Comparison of ENCODE assay signal across 1 cellular context in genomic region chr20:4151991-4152695, GRCh38.
TF ChIP-seq lines count a peak whose summit lies in the region.

No MANE protein-coding gene starts in this region.

TF ChIP-seq in GM12878, 131 proteins besides CTCF, POLR2A, EP300 and RAD21 (continued from another document):
- no peak for TF ChIP-seq SIX5 (IDR thresholded peaks at IDR 0.05; ENCODE audit: low read depth, low read length, severe bottlenecking)
- 0 out of 3 replicates have a peak, but pooled peaks have one; percentile 11 for TF ChIP-seq POU2F2 (IDR thresholded peaks at IDR 0.05; ENCODE audit: borderline replicate concordance, low read depth, low read length)
- no peak for TF ChIP-seq GABPA (IDR thresholded peaks at IDR 0.05; ENCODE audit: low read depth)
- peak; percentile 14; the same call in 1 of the 2 replicates for TF ChIP-seq RFX5 (IDR thresholded peaks at IDR 0.05; ENCODE audit: low read depth, low read length)
- no peak for TF ChIP-seq FOXK2 (IDR thresholded peaks at IDR 0.05)
- 0 out of 2 replicates have a peak, but pooled peaks have one; percentile 36 for TF ChIP-seq DPF2 (IDR thresholded peaks at IDR 0.05)
- TF ChIP-seq IKZF2 (IDR thresholded peaks at IDR 0.05): peak; percentile 64 to 74; a peak in 3 of 4 replicates
- TF ChIP-seq MTA2 (IDR thresholded peaks at IDR 0.05; ENCODE audit: low read depth): peak; percentile 44
- TF ChIP-seq SPI1 (IDR thresholded peaks at IDR 0.05; ENCODE audit: borderline replicate concordance, insufficient read depth, low read depth, low read length): peak; percentile 93
